ENCODE assay signal across 14 cellular contexts in genomic region chr16:8819635-8820034, GRCh38. TPM values are rescaled to one million over a fixed set of nuclear protein-coding genes. Genes with fewer than 3 reads are reported as not detected.
A peak's percentile ranks its signal among the peaks of the same experiment; 100 is the strongest.
DNase-seq lines count a peak whose midpoint lies in the region; ATAC-seq and TF ChIP-seq lines count a peak whose summit lies in the region.
"Had no signal": no experiment of that assay in that cellular context is flagged by ENCODE, and none has a peak within 500 bp of the region (broad histone marks: within the 10 kb centered on the region; RNA-seq: fewer than 3 reads in every experiment).

No MANE protein-coding gene starts in this region.

- peak; percentile 67 for DNase-seq in A673 (ENCODE audit: low spot score)
- DNase-seq in NB4 (ENCODE audit: low read depth), result peak; percentile 47
- no peak for DNase-seq in HFFc6
- no peak for DNase-seq in activated T-cell treated with anti-CD3 and anti-CD28 coated beads, Interleukin-2, amount 50 U/mL, for 24 hours
- no peak for DNase-seq in left cardiac atrium
- DNase-seq: ACHN; CD4-positive, CD25-positive, alpha-beta regulatory T cell; CD8-positive, alpha-beta memory T cell; COR-L47; DMS 273 treated with DMSO at 0.1 percent for 48 hours; DMS53; H9 had no signal

- no TSS peak for BruUV-seq in A673 (replicated peaks; lab: Mats Ljungman, UMichigan)

- H3K4me3 Mint-ChIP-seq in stimulated activated memory B cell treated with anti-CD40 and anti-IgM and Interleukin-4, amounts not matched to agents 10 μg/mL and 1 μg/mL and 100 μg/mL, for 72 hours, result no peak overlapping the region
- no peak overlapping the region for H3K4me3 Mint-ChIP-seq in HFFc6
- no peak overlapping the region for H3K4me3 Mint-ChIP-seq in activated T-cell treated with anti-CD3 and anti-CD28 coated beads, Interleukin-2, amount 50 U/mL, for 24 hours
- H3K4me3 Mint-ChIP-seq: CD4-positive, CD25-positive, alpha-beta regulatory T cell; H9 had no signal

- H3K4me1 Mint-ChIP-seq in stimulated activated memory B cell treated with anti-CD40 and anti-IgM and Interleukin-4, amounts not matched to agents 10 μg/mL and 1 μg/mL and 100 μg/mL, for 72 hours, result peaks cover 53% of the 10 kb centered on the region
- peaks cover 10% of the 10 kb centered on the region; the same call in 1 of the 2 replicates for H3K4me1 Mint-ChIP-seq in HFFc6 (ENCODE audit: low read depth)
- H3K4me1 Mint-ChIP-seq in activated T-cell treated with anti-CD3 and anti-CD28 coated beads, Interleukin-2, amount 50 U/mL, for 24 hours (ENCODE audit: low read depth), result peaks cover 18% of the 10 kb centered on the region

- H3K4me1 ChIP-seq in A673 (ENCODE audit: insufficient read depth, low read length, poor library complexity, severe bottlenecking) (peaks cover 33% of the 10 kb centered on the region), BLaER1 (peaks cover 78% of the 10 kb centered on the region)

- H3K36me3 Mint-ChIP-seq in stimulated activated memory B cell treated with anti-CD40 and anti-IgM and Interleukin-4, amounts not matched to agents 10 μg/mL and 1 μg/mL and 100 μg/mL, for 72 hours, result peaks cover 70% of the 10 kb centered on the region
- H3K36me3 Mint-ChIP-seq in HFFc6 (ENCODE audit: low read depth), result peaks cover 37% of the 10 kb centered on the region
- H3K36me3 Mint-ChIP-seq in activated T-cell treated with anti-CD3 and anti-CD28 coated beads, Interleukin-2, amount 50 U/mL, for 24 hours (ENCODE audit: low read depth), result peaks cover 95% of the 10 kb centered on the region

- ATAC-seq in stimulated activated memory B cell treated with anti-CD40 and anti-IgM and Interleukin-4, amounts not matched to agents 10 μg/mL and 1 μg/mL and 100 μg/mL, for 72 hours, result no peak
- ATAC-seq in left cardiac atrium, result no peak

- H3K27ac Mint-ChIP-seq in stimulated activated memory B cell treated with anti-CD40 and anti-IgM and Interleukin-4, amounts not matched to agents 10 μg/mL and 1 μg/mL and 100 μg/mL, for 72 hours, result peak overlapping the region; percentile 90
- H3K27ac Mint-ChIP-seq in HFFc6, result no peak overlapping the region
- H3K27ac Mint-ChIP-seq in activated T-cell treated with anti-CD3 and anti-CD28 coated beads, Interleukin-2, amount 50 U/mL, for 24 hours, result no peak overlapping the region

- TF ChIP-seq CTCF in A673 (conservative IDR thresholded peaks at IDR 0.05; ENCODE audit: low read depth, low read length), result no peak
- TF ChIP-seq CTCF in NB4 (IDR thresholded peaks at IDR 0.05; ENCODE audit: low read depth, low read length), result no peak
- TF ChIP-seq CTCF in HFFc6 (IDR thresholded peaks at IDR 0.05), result no peak

- CTCF ChIA-PET in A673 (lab: Charles Lee), result no interaction called here

- H4K20me1 ChIP-seq in BLaER1, result no peaks in the 10 kb centered on the region

- no peaks in the 10 kb centered on the region for H3K27me3 Mint-ChIP-seq in stimulated activated memory B cell treated with anti-CD40 and anti-IgM and Interleukin-4, amounts not matched to agents 10 μg/mL and 1 μg/mL and 100 μg/mL, for 72 hours
- peaks cover 2% of the 10 kb centered on the region; the same call in 1 of the 2 replicates for H3K27me3 Mint-ChIP-seq in HFFc6 (ENCODE audit: insufficient read depth)
- H3K27me3 Mint-ChIP-seq in activated T-cell treated with anti-CD3 and anti-CD28 coated beads, Interleukin-2, amount 50 U/mL, for 24 hours, result no peaks in the 10 kb centered on the region
- H3K27me3 Mint-ChIP-seq: CD4-positive, CD25-positive, alpha-beta regulatory T cell; CD8-positive, alpha-beta memory T cell had no signal

- no peak for TF ChIP-seq POLR2A in NB4 (IDR thresholded peaks at IDR 0.05; ENCODE audit: extremely low read depth, insufficient read length)

- POLR2A ChIA-PET in A673 (lab: Charles Lee; ENCODE audit: low non-redundant PET), result interaction anchor here (0.7 kb wide), 1 partner anchor 71 kb away, joined by 4 read pairs; no protein-coding TSS in a partner anchor

- H3K9me3 ChIP-seq in A673 (ENCODE audit: low read depth, low read length, poor library complexity, severe bottlenecking), result no peaks in the 10 kb centered on the region
- no peaks in the 10 kb centered on the region for H3K9me3 ChIP-seq in BLaER1

- peaks cover 59% of the 10 kb centered on the region for H3K36me3 ChIP-seq in A673 (ENCODE audit: insufficient read depth, low read length, poor library complexity, severe bottlenecking)
- H3K36me3 ChIP-seq in BLaER1, result peaks cover 94% of the 10 kb centered on the region

- intact Hi-C loops in A673 (cut with micrococcal nuclease; ENCODE audit: unreplicated experiment), result no loop called here
- intact Hi-C loops in left cardiac atrium (cut with DNase I), result no loop called here

- no peak overlapping the region for H3K9ac ChIP-seq in BLaER1

- no peak overlapping the region for H3K4me3 ChIP-seq in A673 (ENCODE audit: low read depth, low read length, poor library complexity, severe bottlenecking)
- H3K4me3 ChIP-seq in BLaER1, result no peak overlapping the region
- H3K4me3 ChIP-seq in NB4 (ENCODE audit: low read depth, low read length), result no peak overlapping the region

- H3K27ac ChIP-seq in A673 (ENCODE audit: low read depth, low read length, poor library complexity, severe bottlenecking) (no peak overlapping the region), BLaER1 (no peak overlapping the region)

- no peaks in the 10 kb centered on the region for H3K9me3 Mint-ChIP-seq in stimulated activated memory B cell treated with anti-CD40 and anti-IgM and Interleukin-4, amounts not matched to agents 10 μg/mL and 1 μg/mL and 100 μg/mL, for 72 hours
- no peaks in the 10 kb centered on the region for H3K9me3 Mint-ChIP-seq in HFFc6
- no peaks in the 10 kb centered on the region for H3K9me3 Mint-ChIP-seq in activated T-cell treated with anti-CD3 and anti-CD28 coated beads, Interleukin-2, amount 50 U/mL, for 24 hours
- H3K9me3 Mint-ChIP-seq: CD4-positive, CD25-positive, alpha-beta regulatory T cell; CD8-positive, alpha-beta memory T cell; H9 had no signal

- H3K27me3 ChIP-seq in A673 (replicated peaks; ENCODE audit: insufficient read depth, low read depth, low read length, poor library complexity) (no peaks in the 10 kb centered on the region), BLaER1 (no peaks in the 10 kb centered on the region)

- peak overlapping the region; percentile 46 for H3K4me2 ChIP-seq in BLaER1

RNA-seq across cellular contexts. Expression of gene PMM2, which starts 22.0 kb away (rescaled TPM):
- total RNA-seq in A673 (2021) (44.3 and 54.8 TPM in 2 replicates), left cardiac atrium (10 to 100 TPM; 21.3 to 38.3 TPM)
- 10 to 100 TPM; 38.9 to 48.5 (median 44.3) TPM for total RNA-seq in HFFc6 (2021; fragmentation: NEBNext Ultra II Directional; extraction: Animal tissue kit (Norgen Biotek cat#: 25700))

RNA-seq across cellular contexts. Expression of gene TMEM186, which starts 22.2 kb away (rescaled TPM):
- total RNA-seq in A673 (2021), result 13.3 and 13.5 TPM in 2 replicates
- total RNA-seq in HFFc6 (2021; fragmentation: NEBNext Ultra II Directional; extraction: Animal tissue kit (Norgen Biotek cat#: 25700)), result 1 to 10 TPM; 5.2 to 9.1 (median 6.9) TPM
- total RNA-seq in left cardiac atrium, result 10 to 100 TPM; 10.3 to 12.1 TPM

RNA-seq across cellular contexts. Expression of gene CARHSP1, which starts 49.2 kb away (rescaled TPM):
- 316 and 329 TPM in 2 replicates for total RNA-seq in A673 (2021)
- total RNA-seq in HFFc6 (2021; fragmentation: NEBNext Ultra II Directional; extraction: Animal tissue kit (Norgen Biotek cat#: 25700)), result 100 to 1,000 TPM in 3 of 6 experiments, 10 to 100 TPM in 3; 91.4 to 114 (median 97.9) TPM
- 10 to 100 TPM; 35.5 to 37.6 TPM for total RNA-seq in left cardiac atrium

Comparison
In these comparisons a context has a peak if more than half of its experiments do, and no peak if none do; other contexts are left out.
1. DNase-seq: peak in A673 (single experiment) and NB4 (single experiment); none in HFFc6 (single experiment), activated T-cell treated with anti-CD3 and anti-CD28 coated beads, Interleukin-2, amount 50 U/mL, for 24 hours (single experiment) and left cardiac atrium (single experiment).